Comparison of ENCODE assay signal across 7 cellular contexts in genomic region chr17:82963104-82963950, GRCh38.
DNase-seq lines count a peak whose midpoint lies in the region; ATAC-seq and TF ChIP-seq lines count a peak whose summit lies in the region.

No MANE protein-coding gene starts in this region.

- ATAC-seq in psoas muscle (peak; percentile 67 to 84 (median 79)), HG03025 (IDR thresholded peaks at IDR 0.05; ENCODE audit: low FRiP score, unreplicated experiment) (no peak)

- DNase-seq in GM12865 (ENCODE audit: low read depth) (peak; percentile 58), NCI-H510A treated with DMSO at 0.1 percent for 48 hours (lab: John Stamatoyannopoulos, UW) (peak; percentile 23), astrocyte of the cerebellum (ENCODE audit: low read depth) (peak; percentile 51), hippocampal formation (lab: John Stamatoyannopoulos, UW) (peak; percentile 21 to 32), psoas muscle (peak; percentile 81 to 88), NCI-H345 (lab: John Stamatoyannopoulos, UW) (no peak)

- H3K27ac ChIP-seq in psoas muscle, result no peak overlapping the region

- no peaks in the 10 kb centered on the region for H3K9me3 ChIP-seq in psoas muscle

- no peaks in the 10 kb centered on the region for H3K4me1 ChIP-seq in psoas muscle

- peaks cover 0 to 3% (median 0%) of the 10 kb centered on the region in 3 donors for H3K27me3 ChIP-seq in psoas muscle (ENCODE audit: insufficient read depth in 3 of 3, low read length in 2 of 3)

- peak; percentile 65 for TF ChIP-seq CTCF in GM12865 (IDR thresholded peaks at IDR 0.05; ENCODE audit: insufficient read depth, low read depth, low read length, missing control alignments)
- TF ChIP-seq CTCF in astrocyte of the cerebellum (IDR thresholded peaks at IDR 0.05; ENCODE audit: low read depth, low read length, missing control alignments), result peak; percentile 89
- TF ChIP-seq CTCF in psoas muscle (IDR thresholded peaks at IDR 0.05), result peak; percentile 52

- no peak overlapping the region for H3K4me3 ChIP-seq in GM12865 (ENCODE audit: low read depth, low read length)
- peak overlapping the region; percentile 2 for H3K4me3 ChIP-seq in astrocyte of the cerebellum (ENCODE audit: low read depth, low read length)
- peak overlapping the region; percentile 20 for H3K4me3 ChIP-seq in psoas muscle

- H3K36me3 ChIP-seq in psoas muscle (ENCODE audit: insufficient read depth in 1 of 2, low read depth in 1 of 2), result no peaks in the 10 kb centered on the region

- WGBS in psoas muscle, 3 donors, result 28 to 38% (median 32%) methylated on average over 24 to 25 of the region's 25 CpGs

- in situ Hi-C loops in astrocyte of the cerebellum (cut with HindIII; ENCODE audit: low sequenced_read_pairs), result no loop called here

- intact Hi-C loops in psoas muscle (cut with DNase I), result no loop called here
